In the genomic region with DNA sequence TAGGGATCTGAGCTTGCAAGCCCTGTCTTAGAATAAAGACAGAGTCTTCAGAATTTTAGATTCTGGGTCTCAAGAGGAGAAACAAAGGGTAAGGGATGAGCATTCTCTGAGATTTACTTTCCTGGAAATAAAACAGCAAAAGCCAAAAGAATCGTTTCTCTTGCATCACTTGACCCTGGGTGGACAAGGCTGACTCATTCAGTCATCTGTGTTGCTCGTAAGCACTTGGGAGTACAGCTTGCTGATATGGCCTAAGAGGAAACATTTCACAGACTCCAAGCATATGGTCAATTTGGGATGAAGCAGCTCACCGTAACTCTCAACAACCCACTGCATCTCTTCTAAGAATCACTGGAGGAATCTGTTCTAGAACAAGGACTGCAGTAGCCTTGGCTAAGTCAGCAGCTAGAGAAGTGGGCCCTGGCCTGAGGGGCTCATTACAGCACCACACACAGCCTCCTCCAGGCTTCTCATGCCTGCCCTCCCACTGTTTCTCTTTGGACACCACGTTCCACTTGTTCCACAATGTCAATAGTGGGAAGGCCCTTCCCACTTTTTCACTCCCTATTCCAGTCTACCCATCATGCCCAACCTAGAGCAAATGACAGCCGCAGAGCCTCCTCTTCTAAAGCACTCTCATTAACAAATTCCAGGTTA, we compare ENCODE assay signal across 9 cellular contexts.
DNase-seq lines count a peak whose midpoint lies in the region; ATAC-seq and TF ChIP-seq lines count a peak whose summit lies in the region.
"Had no signal": no experiment of that assay in that cellular context is flagged by ENCODE, and none has a peak within 500 bp of the region (broad histone marks: within the 10 kb centered on the region; RNA-seq: fewer than 3 reads in every experiment).

No MANE protein-coding gene starts in this region.

- DNase-seq in CD1c-positive myeloid dendritic cell (ENCODE audit: extremely low spot score) (peak; percentile 41), RPMI7951 (ENCODE audit: low read depth) (peak; percentile 92), fibroblast of mammary gland (ENCODE audit: low read depth) (peak; percentile 97), psoas muscle (peak in 1 of 2 donors; percentile 28), NCI-H2227 treated with DMSO at 0.1 percent for 48 hours (lab: John Stamatoyannopoulos, UW) (no peak), SHP77 (lab: John Stamatoyannopoulos, UW) (no peak)
- DNase-seq: SIG-M5 had no signal

- WGBS in psoas muscle, 3 donors = 69 to 70% (median 70%) methylated on average over 5 of the region's 5 CpGs

- TF ChIP-seq CTCF in fibroblast of mammary gland (conservative IDR thresholded peaks at IDR 0.05; ENCODE audit: control insufficient read depth, insufficient read depth, low read depth, low read length) = no peak
- no peak for TF ChIP-seq CTCF in psoas muscle (IDR thresholded peaks at IDR 0.05)

- peaks cover 0 to 15% of the 10 kb centered on the region in 2 donors for H3K36me3 ChIP-seq in psoas muscle (ENCODE audit: insufficient read depth in 1 of 2, low read depth in 1 of 2)

- H3K4me1 ChIP-seq in psoas muscle = peaks cover 4% of the 10 kb centered on the region

- no peaks in the 10 kb centered on the region for H3K27me3 ChIP-seq in psoas muscle (ENCODE audit: insufficient read depth in 3 of 3, low read length in 2 of 3)

- H3K9me3 ChIP-seq in psoas muscle = no peaks in the 10 kb centered on the region

- ATAC-seq in psoas muscle (peak; percentile 49 to 74 (median 66)), GM19328 (IDR thresholded peaks at IDR 0.05; ENCODE audit: unreplicated experiment) (no peak), HG03342 (IDR thresholded peaks at IDR 0.05; ENCODE audit: unreplicated experiment) (no peak)

- intact Hi-C loops in psoas muscle (cut with DNase I) = no loop called here

- no peak overlapping the region for H3K4me3 ChIP-seq in fibroblast of mammary gland (ENCODE audit: control insufficient read depth, low read depth, low read length)
- no peak overlapping the region for H3K4me3 ChIP-seq in psoas muscle

- H3K27ac ChIP-seq in psoas muscle = no peak overlapping the region

Comparison
In these comparisons a context has a peak if more than half of its experiments do, and no peak if none do; other contexts are left out.
1. DNase-seq: peak in CD1c-positive myeloid dendritic cell (single experiment), RPMI7951 (single experiment) and fibroblast of mammary gland (single experiment); none in NCI-H2227 treated with DMSO at 0.1 percent for 48 hours (single experiment) and SHP77 (0 of 2).
2. ATAC-seq: peak in psoas muscle (4 of 4); none in GM19328 (single experiment) and HG03342 (single experiment).